ENCODE assay signal across 1 cellular context in genomic region chr7:102006695-102007094, GRCh38.
TF ChIP-seq lines count a peak whose summit lies in the region.

No MANE protein-coding gene starts in this region.

TF ChIP-seq in H1, 55 proteins besides CTCF, POLR2A, EP300 and RAD21:
- TF ChIP-seq SAP30 (IDR thresholded peaks at IDR 0.05; ENCODE audit: insufficient read depth, insufficient replicate concordance, low read length) (no peak), EGR1 (IDR thresholded peaks at IDR 0.05; ENCODE audit: borderline replicate concordance, low read depth, low read length) (no peak), TCF12 (IDR thresholded peaks at IDR 0.05; ENCODE audit: low read depth, low read length) (no peak), TBP (IDR thresholded peaks at IDR 0.05; ENCODE audit: low read depth, low read length) (no peak)
TF ChIP-seq in H1: peak in this region for 0.
